In the genomic region with DNA sequence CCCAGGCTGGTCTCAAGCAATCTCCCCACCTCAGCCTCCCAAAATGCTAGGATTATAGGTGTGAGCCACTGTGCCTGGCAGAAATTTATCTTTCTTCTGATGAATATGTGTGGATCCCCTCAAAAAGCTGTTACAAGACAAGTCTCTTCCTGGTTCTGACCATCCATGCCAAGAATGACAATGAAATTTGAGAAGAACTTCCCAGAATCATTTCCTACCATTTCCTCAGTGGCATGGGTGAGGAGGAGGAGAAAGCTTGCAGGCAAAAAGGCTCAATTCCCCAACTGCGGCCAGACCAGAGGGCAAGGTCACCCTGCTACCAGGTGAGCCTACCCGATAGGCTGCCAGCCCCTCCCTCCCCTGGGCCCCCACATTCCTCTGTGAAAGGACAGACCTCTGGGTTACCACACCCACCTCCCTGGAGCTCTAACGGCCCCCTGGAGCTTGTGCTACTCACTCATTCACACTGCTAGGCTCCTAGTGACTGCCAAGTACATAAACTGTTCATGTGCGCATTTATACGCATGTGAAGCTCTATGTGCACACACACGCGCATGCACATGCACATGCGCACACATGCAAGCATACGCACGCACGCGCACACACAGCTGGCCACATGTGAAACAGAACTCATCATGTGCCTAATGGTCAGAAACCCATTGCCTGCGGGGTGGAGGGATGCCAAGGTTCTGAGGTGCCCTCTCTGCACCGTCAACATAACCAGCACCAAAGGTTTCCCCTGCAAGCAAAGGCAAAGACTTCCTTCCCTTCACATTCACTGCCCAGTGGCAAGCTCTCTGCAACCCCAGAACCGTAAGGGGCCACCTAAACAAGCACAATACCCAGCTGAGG, we compare ENCODE assay signal across 2 cellular contexts.
TF ChIP-seq lines count a peak whose summit lies in the region.

No MANE protein-coding gene starts in this region.

TF ChIP-seq in GM23338, 12 proteins besides CTCF, POLR2A, EP300 and RAD21:
- TF ChIP-seq STAT1 (IDR thresholded peaks at IDR 0.05; ENCODE audit: unreplicated experiment) (no peak), ZNF114 (CRISPR knock-in tag; IDR thresholded peaks at IDR 0.05) (no peak), POLR2AphosphoS5 (IDR thresholded peaks at IDR 0.05; ENCODE audit: low read depth) (no peak), ZNF331 (CRISPR knock-in tag; IDR thresholded peaks at IDR 0.05; ENCODE audit: low read depth) (no peak)
- TF ChIP-seq, protein P1, sequence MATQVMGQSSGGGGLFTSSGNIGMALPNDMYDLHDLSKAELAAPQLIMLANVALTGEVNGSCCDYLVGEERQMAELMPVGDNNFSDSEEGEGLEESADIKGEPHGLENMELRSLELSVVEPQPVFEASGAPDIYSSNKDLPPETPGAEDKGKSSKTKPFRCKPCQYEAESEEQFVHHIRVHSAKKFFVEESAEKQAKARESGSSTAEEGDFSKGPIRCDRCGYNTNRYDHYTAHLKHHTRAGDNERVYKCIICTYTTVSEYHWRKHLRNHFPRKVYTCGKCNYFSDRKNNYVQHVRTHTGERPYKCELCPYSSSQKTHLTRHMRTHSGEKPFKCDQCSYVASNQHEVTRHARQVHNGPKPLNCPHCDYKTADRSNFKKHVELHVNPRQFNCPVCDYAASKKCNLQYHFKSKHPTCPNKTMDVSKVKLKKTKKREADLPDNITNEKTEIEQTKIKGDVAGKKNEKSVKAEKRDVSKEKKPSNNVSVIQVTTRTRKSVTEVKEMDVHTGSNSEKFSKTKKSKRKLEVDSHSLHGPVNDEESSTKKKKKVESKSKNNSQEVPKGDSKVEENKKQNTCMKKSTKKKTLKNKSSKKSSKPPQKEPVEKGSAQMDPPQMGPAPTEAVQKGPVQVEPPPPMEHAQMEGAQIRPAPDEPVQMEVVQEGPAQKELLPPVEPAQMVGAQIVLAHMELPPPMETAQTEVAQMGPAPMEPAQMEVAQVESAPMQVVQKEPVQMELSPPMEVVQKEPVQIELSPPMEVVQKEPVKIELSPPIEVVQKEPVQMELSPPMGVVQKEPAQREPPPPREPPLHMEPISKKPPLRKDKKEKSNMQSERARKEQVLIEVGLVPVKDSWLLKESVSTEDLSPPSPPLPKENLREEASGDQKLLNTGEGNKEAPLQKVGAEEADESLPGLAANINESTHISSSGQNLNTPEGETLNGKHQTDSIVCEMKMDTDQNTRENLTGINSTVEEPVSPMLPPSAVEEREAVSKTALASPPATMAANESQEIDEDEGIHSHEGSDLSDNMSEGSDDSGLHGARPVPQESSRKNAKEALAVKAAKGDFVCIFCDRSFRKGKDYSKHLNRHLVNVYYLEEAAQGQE (IDR thresholded peaks at IDR 0.05; ENCODE audit: unreplicated experiment) = no peak
- TF ChIP-seq, protein P2, sequence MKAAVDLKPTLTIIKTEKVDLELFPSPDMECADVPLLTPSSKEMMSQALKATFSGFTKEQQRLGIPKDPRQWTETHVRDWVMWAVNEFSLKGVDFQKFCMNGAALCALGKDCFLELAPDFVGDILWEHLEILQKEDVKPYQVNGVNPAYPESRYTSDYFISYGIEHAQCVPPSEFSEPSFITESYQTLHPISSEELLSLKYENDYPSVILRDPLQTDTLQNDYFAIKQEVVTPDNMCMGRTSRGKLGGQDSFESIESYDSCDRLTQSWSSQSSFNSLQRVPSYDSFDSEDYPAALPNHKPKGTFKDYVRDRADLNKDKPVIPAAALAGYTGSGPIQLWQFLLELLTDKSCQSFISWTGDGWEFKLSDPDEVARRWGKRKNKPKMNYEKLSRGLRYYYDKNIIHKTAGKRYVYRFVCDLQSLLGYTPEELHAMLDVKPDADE (IDR thresholded peaks at IDR 0.05) = no peak
TF ChIP-seq in GM23338: peak in this region for 0.

TF ChIP-seq in GM12878, 131 proteins besides CTCF, POLR2A, EP300 and RAD21:
- TF ChIP-seq, protein P3, sequence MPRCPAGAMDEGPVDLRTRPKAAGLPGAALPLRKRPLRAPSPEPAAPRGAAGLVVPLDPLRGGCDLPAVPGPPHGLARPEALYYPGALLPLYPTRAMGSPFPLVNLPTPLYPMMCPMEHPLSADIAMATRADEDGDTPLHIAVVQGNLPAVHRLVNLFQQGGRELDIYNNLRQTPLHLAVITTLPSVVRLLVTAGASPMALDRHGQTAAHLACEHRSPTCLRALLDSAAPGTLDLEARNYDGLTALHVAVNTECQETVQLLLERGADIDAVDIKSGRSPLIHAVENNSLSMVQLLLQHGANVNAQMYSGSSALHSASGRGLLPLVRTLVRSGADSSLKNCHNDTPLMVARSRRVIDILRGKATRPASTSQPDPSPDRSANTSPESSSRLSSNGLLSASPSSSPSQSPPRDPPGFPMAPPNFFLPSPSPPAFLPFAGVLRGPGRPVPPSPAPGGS (IDR thresholded peaks at IDR 0.05; ENCODE audit: borderline replicate concordance, insufficient read depth, low read depth, low read length, poor library complexity, severe bottlenecking) = no peak
- TF ChIP-seq CEBPB (IDR thresholded peaks at IDR 0.05; ENCODE audit: borderline replicate concordance in 1 of 2, low read depth in 2 of 2, low read length in 2 of 2) (no peak), BRCA1 (IDR thresholded peaks at IDR 0.05; ENCODE audit: low read depth, low read length) (no peak), STAT3 (IDR thresholded peaks at IDR 0.05; ENCODE audit: low read depth, low read length) (no peak), WRNIP1 (IDR thresholded peaks at IDR 0.05; ENCODE audit: borderline replicate concordance, low read depth, low read length) (no peak), TCF7 (IDR thresholded peaks at IDR 0.05; ENCODE audit: borderline replicate concordance) (no peak), EZH2 (IDR thresholded peaks at IDR 0.05; ENCODE audit: borderline replicate concordance, control insufficient read depth, low read depth, low read length) (no peak), TCF12 (IDR thresholded peaks at IDR 0.05; ENCODE audit: low read depth, low read length) (no peak), SMC3 (IDR thresholded peaks at IDR 0.05; ENCODE audit: borderline replicate concordance, low read length) (no peak)
- TF ChIP-seq, protein P4, sequence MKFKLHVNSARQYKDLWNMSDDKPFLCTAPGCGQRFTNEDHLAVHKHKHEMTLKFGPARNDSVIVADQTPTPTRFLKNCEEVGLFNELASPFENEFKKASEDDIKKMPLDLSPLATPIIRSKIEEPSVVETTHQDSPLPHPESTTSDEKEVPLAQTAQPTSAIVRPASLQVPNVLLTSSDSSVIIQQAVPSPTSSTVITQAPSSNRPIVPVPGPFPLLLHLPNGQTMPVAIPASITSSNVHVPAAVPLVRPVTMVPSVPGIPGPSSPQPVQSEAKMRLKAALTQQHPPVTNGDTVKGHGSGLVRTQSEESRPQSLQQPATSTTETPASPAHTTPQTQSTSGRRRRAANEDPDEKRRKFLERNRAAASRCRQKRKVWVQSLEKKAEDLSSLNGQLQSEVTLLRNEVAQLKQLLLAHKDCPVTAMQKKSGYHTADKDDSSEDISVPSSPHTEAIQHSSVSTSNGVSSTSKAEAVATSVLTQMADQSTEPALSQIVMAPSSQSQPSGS (IDR thresholded peaks at IDR 0.05; ENCODE audit: low read length) = no peak
